1 cellular context compared by ENCODE assay signal in the genomic region with DNA sequence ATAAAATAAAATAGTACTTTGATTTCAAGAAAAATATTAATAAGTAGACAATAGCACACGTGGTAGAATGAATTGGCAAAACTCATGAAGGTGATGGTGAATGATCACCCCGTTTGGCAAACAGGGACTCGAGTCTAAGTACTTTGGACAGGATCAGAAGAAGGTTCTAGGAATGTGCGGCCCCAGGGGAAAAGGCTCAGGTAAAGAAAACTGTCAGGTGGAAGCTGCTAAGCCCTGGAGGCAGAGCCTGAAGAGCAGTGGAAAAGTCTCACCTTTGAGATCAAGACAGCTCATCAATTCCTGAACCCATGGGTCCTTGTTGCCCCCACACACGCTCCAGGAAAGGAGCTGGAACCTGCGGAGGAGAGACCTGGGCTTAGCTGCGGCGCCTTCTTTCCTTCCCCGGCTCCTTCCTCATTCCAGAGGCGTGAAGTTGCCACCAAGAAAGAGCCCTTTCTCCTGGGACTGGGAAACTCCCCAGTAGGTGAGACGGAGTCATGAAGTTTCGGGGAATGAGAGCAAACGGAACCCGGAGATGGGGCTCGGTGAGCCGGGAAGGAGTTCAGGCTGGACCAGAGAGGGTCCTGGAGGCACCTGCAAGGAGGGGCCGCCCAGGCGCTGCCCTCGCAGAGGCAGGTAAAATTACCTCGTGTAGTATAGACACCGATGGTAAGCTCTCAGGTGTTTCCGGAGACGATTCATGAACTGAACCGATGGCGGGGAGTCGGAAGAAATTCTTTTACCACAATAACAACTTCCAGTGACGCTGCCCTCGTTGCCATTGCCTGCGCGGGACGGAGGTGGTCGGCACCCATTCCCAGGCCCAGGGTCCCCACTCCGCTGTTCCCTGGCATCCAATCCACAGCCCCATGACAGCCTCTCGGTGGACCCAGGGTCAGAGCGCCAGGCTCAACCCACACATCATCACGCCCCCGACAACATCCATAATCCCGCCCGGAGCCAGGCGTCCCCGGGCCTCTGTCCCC.
TF ChIP-seq lines count a peak whose summit lies in the region.

No MANE protein-coding gene starts in this region.

TF ChIP-seq in HepG2, 621 proteins besides CTCF, POLR2A, EP300 and RAD21 (continues in another document):
- TF ChIP-seq, protein P1, sequence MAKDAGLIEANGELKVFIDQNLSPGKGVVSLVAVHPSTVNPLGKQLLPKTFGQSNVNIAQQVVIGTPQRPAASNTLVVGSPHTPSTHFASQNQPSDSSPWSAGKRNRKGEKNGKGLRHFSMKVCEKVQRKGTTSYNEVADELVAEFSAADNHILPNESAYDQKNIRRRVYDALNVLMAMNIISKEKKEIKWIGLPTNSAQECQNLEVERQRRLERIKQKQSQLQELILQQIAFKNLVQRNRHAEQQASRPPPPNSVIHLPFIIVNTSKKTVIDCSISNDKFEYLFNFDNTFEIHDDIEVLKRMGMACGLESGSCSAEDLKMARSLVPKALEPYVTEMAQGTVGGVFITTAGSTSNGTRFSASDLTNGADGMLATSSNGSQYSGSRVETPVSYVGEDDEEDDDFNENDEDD (CRISPR knock-in tag; IDR thresholded peaks at IDR 0.05; ENCODE audit: borderline replicate concordance) = no peak
- TF ChIP-seq ZNF235 (CRISPR knock-in tag; IDR thresholded peaks at IDR 0.05; ENCODE audit: borderline replicate concordance) (no peak), NPAS2 (CRISPR knock-in tag; IDR thresholded peaks at IDR 0.05; ENCODE audit: borderline replicate concordance) (no peak), ZNF761 (CRISPR knock-in tag; conservative IDR thresholded peaks at IDR 0.05) (0 out of 2 replicates have a peak, but pooled peaks have one; percentile 16), ZNF605 (CRISPR knock-in tag; IDR thresholded peaks at IDR 0.05) (no peak), ZMYM3 (CRISPR knock-in tag; IDR thresholded peaks at IDR 0.05) (no peak), REL (CRISPR knock-in tag; conservative IDR thresholded peaks at IDR 0.05) (no peak), ZNF451 (CRISPR knock-in tag; IDR thresholded peaks at IDR 0.05) (peak; percentile 6; the same call in 1 of the 2 replicates), ZBTB42 (CRISPR knock-in tag; IDR thresholded peaks at IDR 0.05) (no peak), SATB2 (CRISPR knock-in tag; IDR thresholded peaks at IDR 0.05) (no peak), SMC3 (IDR thresholded peaks at IDR 0.05; ENCODE audit: low read length) (no peak), CEBPB (IDR thresholded peaks at IDR 0.05; ENCODE audit: borderline replicate concordance, low read depth, low read length) (no peak), ZNF326 (CRISPR knock-in tag; IDR thresholded peaks at IDR 0.05; ENCODE audit: borderline replicate concordance) (no peak), MAF1 (CRISPR knock-in tag; IDR thresholded peaks at IDR 0.05; ENCODE audit: borderline replicate concordance) (no peak), HOXA9 (CRISPR knock-in tag; IDR thresholded peaks at IDR 0.05; ENCODE audit: borderline replicate concordance) (no peak), IRX3 (CRISPR knock-in tag; IDR thresholded peaks at IDR 0.05; ENCODE audit: borderline replicate concordance, low read depth) (no peak), ZBTB38 (CRISPR knock-in tag; IDR thresholded peaks at IDR 0.05) (peak; percentile 28; the same call in 1 of the 2 replicates), RBAK (CRISPR knock-in tag; IDR thresholded peaks at IDR 0.05) (no peak), ZFP36L1 (CRISPR knock-in tag; IDR thresholded peaks at IDR 0.05) (no peak), AGO1 (IDR thresholded peaks at IDR 0.05; ENCODE audit: low read depth, low read length, poor library complexity, severe bottlenecking) (no peak), MED1 (CRISPR knock-in tag; IDR thresholded peaks at IDR 0.05) (no peak; the same call in 1 of the 2 replicates), ZNF121 (CRISPR knock-in tag; IDR thresholded peaks at IDR 0.05) (0 out of 2 replicates have a peak, but pooled peaks have one; percentile 9), LCORL (IDR thresholded peaks at IDR 0.05) (no peak), LCORL (CRISPR knock-in tag; IDR thresholded peaks at IDR 0.05) (no peak), TMF1 (CRISPR knock-in tag; IDR thresholded peaks at IDR 0.05; ENCODE audit: low read depth) (no peak)
- TF ChIP-seq, protein P2, sequence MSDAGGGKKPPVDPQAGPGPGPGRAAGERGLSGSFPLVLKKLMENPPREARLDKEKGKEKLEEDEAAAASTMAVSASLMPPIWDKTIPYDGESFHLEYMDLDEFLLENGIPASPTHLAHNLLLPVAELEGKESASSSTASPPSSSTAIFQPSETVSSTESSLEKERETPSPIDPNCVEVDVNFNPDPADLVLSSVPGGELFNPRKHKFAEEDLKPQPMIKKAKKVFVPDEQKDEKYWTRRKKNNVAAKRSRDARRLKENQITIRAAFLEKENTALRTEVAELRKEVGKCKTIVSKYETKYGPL (CRISPR knock-in tag; IDR thresholded peaks at IDR 0.05) = no peak
- TF ChIP-seq, protein P3, sequence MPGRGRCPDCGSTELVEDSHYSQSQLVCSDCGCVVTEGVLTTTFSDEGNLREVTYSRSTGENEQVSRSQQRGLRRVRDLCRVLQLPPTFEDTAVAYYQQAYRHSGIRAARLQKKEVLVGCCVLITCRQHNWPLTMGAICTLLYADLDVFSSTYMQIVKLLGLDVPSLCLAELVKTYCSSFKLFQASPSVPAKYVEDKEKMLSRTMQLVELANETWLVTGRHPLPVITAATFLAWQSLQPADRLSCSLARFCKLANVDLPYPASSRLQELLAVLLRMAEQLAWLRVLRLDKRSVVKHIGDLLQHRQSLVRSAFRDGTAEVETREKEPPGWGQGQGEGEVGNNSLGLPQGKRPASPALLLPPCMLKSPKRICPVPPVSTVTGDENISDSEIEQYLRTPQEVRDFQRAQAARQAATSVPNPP (CRISPR knock-in tag; IDR thresholded peaks at IDR 0.05) = no peak
- TF ChIP-seq, protein P4, sequence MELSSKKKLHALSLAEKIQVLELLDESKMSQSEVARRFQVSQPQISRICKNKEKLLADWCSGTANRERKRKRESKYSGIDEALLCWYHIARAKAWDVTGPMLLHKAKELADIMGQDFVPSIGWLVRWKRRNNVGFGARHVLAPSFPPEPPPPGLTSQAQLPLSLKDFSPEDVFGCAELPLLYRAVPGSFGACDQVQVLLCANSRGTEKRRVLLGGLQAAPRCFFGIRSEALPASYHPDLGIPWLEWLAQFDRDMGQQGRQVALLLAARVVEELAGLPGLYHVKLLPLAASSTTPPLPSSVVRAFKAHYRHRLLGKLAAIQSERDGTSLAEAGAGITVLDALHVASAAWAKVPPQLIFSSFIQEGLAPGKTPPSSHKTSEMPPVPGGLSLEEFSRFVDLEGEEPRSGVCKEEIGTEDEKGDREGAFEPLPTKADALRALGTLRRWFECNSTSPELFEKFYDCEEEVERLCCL (CRISPR knock-in tag; IDR thresholded peaks at IDR 0.05; ENCODE audit: borderline replicate concordance) = no peak
- TF ChIP-seq, protein P5, sequence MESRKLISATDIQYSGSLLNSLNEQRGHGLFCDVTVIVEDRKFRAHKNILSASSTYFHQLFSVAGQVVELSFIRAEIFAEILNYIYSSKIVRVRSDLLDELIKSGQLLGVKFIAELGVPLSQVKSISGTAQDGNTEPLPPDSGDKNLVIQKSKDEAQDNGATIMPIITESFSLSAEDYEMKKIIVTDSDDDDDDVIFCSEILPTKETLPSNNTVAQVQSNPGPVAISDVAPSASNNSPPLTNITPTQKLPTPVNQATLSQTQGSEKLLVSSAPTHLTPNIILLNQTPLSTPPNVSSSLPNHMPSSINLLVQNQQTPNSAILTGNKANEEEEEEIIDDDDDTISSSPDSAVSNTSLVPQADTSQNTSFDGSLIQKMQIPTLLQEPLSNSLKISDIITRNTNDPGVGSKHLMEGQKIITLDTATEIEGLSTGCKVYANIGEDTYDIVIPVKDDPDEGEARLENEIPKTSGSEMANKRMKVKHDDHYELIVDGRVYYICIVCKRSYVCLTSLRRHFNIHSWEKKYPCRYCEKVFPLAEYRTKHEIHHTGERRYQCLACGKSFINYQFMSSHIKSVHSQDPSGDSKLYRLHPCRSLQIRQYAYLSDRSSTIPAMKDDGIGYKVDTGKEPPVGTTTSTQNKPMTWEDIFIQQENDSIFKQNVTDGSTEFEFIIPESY (CRISPR knock-in tag; IDR thresholded peaks at IDR 0.05) = peak; percentile 81
- TF ChIP-seq, protein P6, sequence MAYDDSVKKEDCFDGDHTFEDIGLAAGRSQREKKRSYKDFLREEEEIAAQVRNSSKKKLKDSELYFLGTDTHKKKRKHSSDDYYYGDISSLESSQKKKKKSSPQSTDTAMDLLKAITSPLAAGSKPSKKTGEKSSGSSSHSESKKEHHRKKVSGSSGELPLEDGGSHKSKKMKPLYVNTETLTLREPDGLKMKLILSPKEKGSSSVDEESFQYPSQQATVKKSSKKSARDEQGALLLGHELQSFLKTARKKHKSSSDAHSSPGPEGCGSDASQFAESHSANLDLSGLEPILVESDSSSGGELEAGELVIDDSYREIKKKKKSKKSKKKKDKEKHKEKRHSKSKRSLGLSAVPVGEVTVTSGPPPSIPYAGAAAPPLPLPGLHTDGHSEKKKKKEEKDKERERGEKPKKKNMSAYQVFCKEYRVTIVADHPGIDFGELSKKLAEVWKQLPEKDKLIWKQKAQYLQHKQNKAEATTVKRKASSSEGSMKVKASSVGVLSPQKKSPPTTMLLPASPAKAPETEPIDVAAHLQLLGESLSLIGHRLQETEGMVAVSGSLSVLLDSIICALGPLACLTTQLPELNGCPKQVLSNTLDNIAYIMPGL (CRISPR knock-in tag; IDR thresholded peaks at IDR 0.05; ENCODE audit: borderline replicate concordance in 1 of 2, low read depth in 1 of 2) = no peak
- TF ChIP-seq, protein P7, sequence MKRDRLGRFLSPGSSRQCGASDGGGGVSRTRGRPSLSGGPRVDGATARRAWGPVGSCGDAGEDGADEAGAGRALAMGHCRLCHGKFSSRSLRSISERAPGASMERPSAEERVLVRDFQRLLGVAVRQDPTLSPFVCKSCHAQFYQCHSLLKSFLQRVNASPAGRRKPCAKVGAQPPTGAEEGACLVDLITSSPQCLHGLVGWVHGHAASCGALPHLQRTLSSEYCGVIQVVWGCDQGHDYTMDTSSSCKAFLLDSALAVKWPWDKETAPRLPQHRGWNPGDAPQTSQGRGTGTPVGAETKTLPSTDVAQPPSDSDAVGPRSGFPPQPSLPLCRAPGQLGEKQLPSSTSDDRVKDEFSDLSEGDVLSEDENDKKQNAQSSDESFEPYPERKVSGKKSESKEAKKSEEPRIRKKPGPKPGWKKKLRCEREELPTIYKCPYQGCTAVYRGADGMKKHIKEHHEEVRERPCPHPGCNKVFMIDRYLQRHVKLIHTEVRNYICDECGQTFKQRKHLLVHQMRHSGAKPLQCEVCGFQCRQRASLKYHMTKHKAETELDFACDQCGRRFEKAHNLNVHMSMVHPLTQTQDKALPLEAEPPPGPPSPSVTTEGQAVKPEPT (CRISPR knock-in tag; IDR thresholded peaks at IDR 0.05; ENCODE audit: low read depth) = no peak
- TF ChIP-seq, protein P8, sequence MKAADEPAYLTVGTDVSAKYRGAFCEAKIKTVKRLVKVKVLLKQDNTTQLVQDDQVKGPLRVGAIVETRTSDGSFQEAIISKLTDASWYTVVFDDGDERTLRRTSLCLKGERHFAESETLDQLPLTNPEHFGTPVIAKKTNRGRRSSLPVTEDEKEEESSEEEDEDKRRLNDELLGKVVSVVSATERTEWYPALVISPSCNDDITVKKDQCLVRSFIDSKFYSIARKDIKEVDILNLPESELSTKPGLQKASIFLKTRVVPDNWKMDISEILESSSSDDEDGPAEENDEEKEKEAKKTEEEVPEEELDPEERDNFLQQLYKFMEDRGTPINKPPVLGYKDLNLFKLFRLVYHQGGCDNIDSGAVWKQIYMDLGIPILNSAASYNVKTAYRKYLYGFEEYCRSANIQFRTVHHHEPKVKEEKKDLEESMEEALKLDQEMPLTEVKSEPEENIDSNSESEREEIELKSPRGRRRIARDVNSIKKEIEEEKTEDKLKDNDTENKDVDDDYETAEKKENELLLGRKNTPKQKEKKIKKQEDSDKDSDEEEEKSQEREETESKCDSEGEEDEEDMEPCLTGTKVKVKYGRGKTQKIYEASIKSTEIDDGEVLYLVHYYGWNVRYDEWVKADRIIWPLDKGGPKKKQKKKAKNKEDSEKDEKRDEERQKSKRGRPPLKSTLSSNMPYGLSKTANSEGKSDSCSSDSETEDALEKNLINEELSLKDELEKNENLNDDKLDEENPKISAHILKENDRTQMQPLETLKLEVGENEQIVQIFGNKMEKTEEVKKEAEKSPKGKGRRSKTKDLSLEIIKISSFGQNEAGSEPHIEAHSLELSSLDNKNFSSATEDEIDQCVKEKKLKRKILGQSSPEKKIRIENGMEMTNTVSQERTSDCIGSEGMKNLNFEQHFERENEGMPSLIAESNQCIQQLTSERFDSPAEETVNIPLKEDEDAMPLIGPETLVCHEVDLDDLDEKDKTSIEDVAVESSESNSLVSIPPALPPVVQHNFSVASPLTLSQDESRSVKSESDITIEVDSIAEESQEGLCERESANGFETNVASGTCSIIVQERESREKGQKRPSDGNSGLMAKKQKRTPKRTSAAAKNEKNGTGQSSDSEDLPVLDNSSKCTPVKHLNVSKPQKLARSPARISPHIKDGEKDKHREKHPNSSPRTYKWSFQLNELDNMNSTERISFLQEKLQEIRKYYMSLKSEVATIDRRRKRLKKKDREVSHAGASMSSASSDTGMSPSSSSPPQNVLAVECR (CRISPR knock-in tag; IDR thresholded peaks at IDR 0.05; ENCODE audit: borderline replicate concordance) = no peak
- TF ChIP-seq, protein P9, sequence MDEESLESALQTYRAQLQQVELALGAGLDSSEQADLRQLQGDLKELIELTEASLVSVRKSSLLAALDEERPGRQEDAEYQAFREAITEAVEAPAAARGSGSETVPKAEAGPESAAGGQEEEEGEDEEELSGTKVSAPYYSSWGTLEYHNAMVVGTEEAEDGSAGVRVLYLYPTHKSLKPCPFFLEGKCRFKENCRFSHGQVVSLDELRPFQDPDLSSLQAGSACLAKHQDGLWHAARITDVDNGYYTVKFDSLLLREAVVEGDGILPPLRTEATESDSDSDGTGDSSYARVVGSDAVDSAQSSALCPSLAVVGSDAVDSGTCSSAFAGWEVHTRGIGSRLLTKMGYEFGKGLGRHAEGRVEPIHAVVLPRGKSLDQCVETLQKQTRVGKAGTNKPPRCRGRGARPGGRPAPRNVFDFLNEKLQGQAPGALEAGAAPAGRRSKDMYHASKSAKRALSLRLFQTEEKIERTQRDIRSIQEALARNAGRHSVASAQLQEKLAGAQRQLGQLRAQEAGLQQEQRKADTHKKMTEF (CRISPR knock-in tag; IDR thresholded peaks at IDR 0.05) = no peak
- TF ChIP-seq, protein P10, sequence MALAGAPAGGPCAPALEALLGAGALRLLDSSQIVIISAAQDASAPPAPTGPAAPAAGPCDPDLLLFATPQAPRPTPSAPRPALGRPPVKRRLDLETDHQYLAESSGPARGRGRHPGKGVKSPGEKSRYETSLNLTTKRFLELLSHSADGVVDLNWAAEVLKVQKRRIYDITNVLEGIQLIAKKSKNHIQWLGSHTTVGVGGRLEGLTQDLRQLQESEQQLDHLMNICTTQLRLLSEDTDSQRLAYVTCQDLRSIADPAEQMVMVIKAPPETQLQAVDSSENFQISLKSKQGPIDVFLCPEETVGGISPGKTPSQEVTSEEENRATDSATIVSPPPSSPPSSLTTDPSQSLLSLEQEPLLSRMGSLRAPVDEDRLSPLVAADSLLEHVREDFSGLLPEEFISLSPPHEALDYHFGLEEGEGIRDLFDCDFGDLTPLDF (CRISPR knock-in tag; IDR thresholded peaks at IDR 0.05) = no peak
- TF ChIP-seq, protein P11, sequence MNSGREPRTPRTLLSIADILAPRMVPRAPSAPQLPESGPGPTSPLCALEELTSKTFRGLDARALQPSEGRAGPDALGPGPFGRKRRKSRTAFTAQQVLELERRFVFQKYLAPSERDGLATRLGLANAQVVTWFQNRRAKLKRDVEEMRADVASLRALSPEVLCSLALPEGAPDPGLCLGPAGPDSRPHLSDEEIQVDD (CRISPR knock-in tag; IDR thresholded peaks at IDR 0.05; ENCODE audit: borderline replicate concordance) = 0 out of 2 replicates have a peak, but pooled peaks have one; percentile 34
